8 cellular contexts compared by ENCODE assay signal in genomic region chr4:75289843-75290616, GRCh38.
DNase-seq lines count a peak whose midpoint lies in the region; ATAC-seq, FAIRE-seq and TF ChIP-seq lines count a peak whose summit lies in the region.

No MANE protein-coding gene starts in this region.

- peak; percentile 71 for ATAC-seq in HG03571 (IDR thresholded peaks at IDR 0.05; ENCODE audit: unreplicated experiment)
- ATAC-seq in HG02763 (IDR thresholded peaks at IDR 0.05; ENCODE audit: unreplicated experiment): no peak

- FAIRE-seq in GM12892 (lab: Jason Lieb, UNC): peak; percentile 46
- FAIRE-seq in frontal cortex (lab: Jason Lieb, UNC): no peak

- DNase-seq in GM12892 (ENCODE audit: insufficient read length) (peak; percentile 1), SHP77 (lab: John Stamatoyannopoulos, UW) (peak; percentile 86 to 93), iPS-NIHi11 (ENCODE audit: low spot score) (peak; percentile 56), mucosa of gallbladder (ENCODE audit: low spot score) (no peak), frontal cortex (ENCODE audit: low spot score in 2 of 2) (no peak)
- no peak for DNase-seq in central memory CD4-positive, alpha-beta T cell

- TF ChIP-seq POLR2A in GM12892 (IDR thresholded peaks at IDR 0.05; ENCODE audit: low read depth, low read length): no peak

Comparison
In these comparisons a context has a peak if more than half of its experiments do, and no peak if none do; other contexts are left out.
1. DNase-seq: peak in GM12892 (single experiment), SHP77 (2 of 2) and iPS-NIHi11 (single experiment); none in central memory CD4-positive, alpha-beta T cell (single experiment), mucosa of gallbladder (single experiment) and frontal cortex (0 of 2).